ENCODE assay signal across 19 cellular contexts in genomic region chr15:56749982-56750381, GRCh38. TPM values are rescaled to one million over a fixed set of nuclear protein-coding genes. Genes with fewer than 3 reads are reported as not detected.
DNase-seq lines count a peak whose midpoint lies in the region; ATAC-seq and TF ChIP-seq lines count a peak whose summit lies in the region.
"Had no signal": no experiment of that assay in that cellular context is flagged by ENCODE, and none has a peak within 500 bp of the region (broad histone marks: within the 10 kb centered on the region; RNA-seq: fewer than 3 reads in every experiment).

No MANE protein-coding gene starts in this region.

- dilution Hi-C loops in mammary epithelial cell (cut with HindIII; ENCODE audit: low sequenced_read_pairs), result no loop called here

- H3K4me3 ChIP-seq in mammary epithelial cell (replicated peaks in 1 of 3; ENCODE audit: insufficient read depth in 1 of 3, low read depth in 2 of 3, low read length in 3 of 3) (no peak overlapping the region), adipocyte (ENCODE audit: low read length) (no peak overlapping the region), fibroblast of the aortic adventitia (ENCODE audit: low read depth, low read length) (no peak overlapping the region), gastrocnemius medialis (no peak overlapping the region), A673 (ENCODE audit: low read depth, low read length, poor library complexity, severe bottlenecking) (no peak overlapping the region)

- H3K27ac ChIP-seq in mammary epithelial cell (ENCODE audit: insufficient read depth, low read depth, low read length) (no peak overlapping the region), gastrocnemius medialis (no peak overlapping the region), A673 (ENCODE audit: low read depth, low read length, poor library complexity, severe bottlenecking) (no peak overlapping the region)

- TF ChIP-seq POLR2A in gastrocnemius medialis (IDR thresholded peaks at IDR 0.05), result no peak

- no peaks in the 10 kb centered on the region for H4K20me1 ChIP-seq in mammary epithelial cell (ENCODE audit: insufficient read depth, low read length)

- no peaks in the 10 kb centered on the region for H3K79me2 ChIP-seq in mammary epithelial cell (ENCODE audit: insufficient read depth, low read length)

- no peaks in the 10 kb centered on the region for H3K4me1 Mint-ChIP-seq in MCF 10A (ENCODE audit: insufficient read depth, unreplicated experiment)
- H3K4me1 Mint-ChIP-seq: CD4-positive, alpha-beta memory T cell had no signal

- no peaks in the 10 kb centered on the region for H3K9me3 Mint-ChIP-seq in MCF 10A (ENCODE audit: unreplicated experiment)
- H3K9me3 Mint-ChIP-seq: CD4-positive, alpha-beta memory T cell had no signal

- H3K4me1 ChIP-seq in mammary epithelial cell (ENCODE audit: insufficient read depth, low read length) (no peaks in the 10 kb centered on the region), adipocyte (ENCODE audit: control insufficient read depth, insufficient read depth, low read length) (peaks cover 76% of the 10 kb centered on the region), gastrocnemius medialis (no peaks in the 10 kb centered on the region), A673 (ENCODE audit: insufficient read depth, low read length, poor library complexity, severe bottlenecking) (peaks cover 3% of the 10 kb centered on the region)

- intact Hi-C loops in MCF 10A (cut with micrococcal nuclease), result no loop called here
- intact Hi-C loops in mammary epithelial cell (cut with micrococcal nuclease), result no loop called here
- intact Hi-C loops in gastrocnemius medialis (cut with DNase I; ENCODE audit: low total_unique reads), result no loop called here
- intact Hi-C loops in A673 (cut with micrococcal nuclease; ENCODE audit: unreplicated experiment), result no loop called here

- DNase-seq in MCF 10A (ENCODE audit: unreplicated experiment) (peak; percentile 21), mammary epithelial cell (no peak), adipocyte (ENCODE audit: low read depth) (peak; percentile 87), fibroblast of the aortic adventitia (ENCODE audit: low read depth) (peak; percentile 76), gastrocnemius medialis (no peak), A673 (ENCODE audit: low spot score) (no peak)
- DNase-seq: 8988T; CD4-positive, alpha-beta memory T cell; DMS79 treated with DMSO at 0.1 percent for 48 hours; GDM1; Kasumi-1; NCI-H1417; NCI-H1930; NCI-H2171; NCI-H446 treated with DMSO at 0.1 percent for 48 hours; NCI-H774; SHP77 had no signal

- CTCF ChIA-PET in MCF 10A (lab: Yijun Ruan, JAX) (no interaction called here), mammary epithelial cell (lab: Charles Lee; ENCODE audit: low non-redundant PET) (no interaction called here), A673 (lab: Charles Lee) (no interaction called here)

- in situ Hi-C loops in mammary epithelial cell (cut with MboI; ENCODE audit: low sequenced_read_pairs in 2 of 2), result no loop called here
- in situ Hi-C loops in gastrocnemius medialis (cut with MboI; ENCODE audit: low sequenced_read_pairs in 4 of 4), result no loop called here

- H3K27me3 ChIP-seq in mammary epithelial cell (ENCODE audit: insufficient read depth, low read length), result no peaks in the 10 kb centered on the region
- H3K27me3 ChIP-seq in adipocyte (replicated peaks; ENCODE audit: control insufficient read depth, insufficient read depth, low read length), result no peaks in the 10 kb centered on the region
- H3K27me3 ChIP-seq in gastrocnemius medialis, result no peaks in the 10 kb centered on the region
- no peaks in the 10 kb centered on the region for H3K27me3 ChIP-seq in A673 (replicated peaks; ENCODE audit: insufficient read depth, low read depth, low read length, poor library complexity)

- peaks cover 5% of the 10 kb centered on the region for H3K36me3 Mint-ChIP-seq in MCF 10A (ENCODE audit: insufficient read depth, unreplicated experiment)

- no peaks in the 10 kb centered on the region for H3K27me3 Mint-ChIP-seq in MCF 10A (ENCODE audit: insufficient read depth, unreplicated experiment)
- H3K27me3 Mint-ChIP-seq: CD4-positive, alpha-beta memory T cell had no signal

- H3K9ac ChIP-seq in mammary epithelial cell (ENCODE audit: insufficient read depth, low read length) (no peak overlapping the region), adipocyte (ENCODE audit: low read length) (peak overlapping the region; percentile 57)

- H3K27ac Mint-ChIP-seq in MCF 10A (ENCODE audit: low read depth, unreplicated experiment), result no peak overlapping the region
- H3K27ac Mint-ChIP-seq: CD4-positive, alpha-beta memory T cell had no signal

- H3K36me3 ChIP-seq in mammary epithelial cell (ENCODE audit: insufficient read depth, low read length) (no peaks in the 10 kb centered on the region), adipocyte (ENCODE audit: control insufficient read depth, insufficient read depth, low read length, severe bottlenecking) (no peaks in the 10 kb centered on the region), gastrocnemius medialis (no peaks in the 10 kb centered on the region), A673 (ENCODE audit: insufficient read depth, low read length, poor library complexity, severe bottlenecking) (no peaks in the 10 kb centered on the region)

- H3K9me3 ChIP-seq in mammary epithelial cell (replicated peaks; ENCODE audit: insufficient read depth, low read length) (no peaks in the 10 kb centered on the region), adipocyte (ENCODE audit: control insufficient read depth, low read length) (no peaks in the 10 kb centered on the region), gastrocnemius medialis (no peaks in the 10 kb centered on the region), A673 (ENCODE audit: low read depth, low read length, poor library complexity, severe bottlenecking) (no peaks in the 10 kb centered on the region)

- ATAC-seq in gastrocnemius medialis, result peak; percentile 27 to 42
- ATAC-seq in HG03097 (IDR thresholded peaks at IDR 0.05; ENCODE audit: low FRiP score, unreplicated experiment), result no peak
- no peak for ATAC-seq in HG03521 (IDR thresholded peaks at IDR 0.05; ENCODE audit: unreplicated experiment)

- POLR2A ChIA-PET in MCF 10A (lab: Yijun Ruan, JAX) (no interaction called here), A673 (lab: Charles Lee; ENCODE audit: low non-redundant PET) (no interaction called here)

- TF ChIP-seq CTCF in MCF 10A (IDR thresholded peaks at IDR 0.05; ENCODE audit: unreplicated experiment), result no peak
- TF ChIP-seq CTCF in mammary epithelial cell (conservative IDR thresholded peaks at IDR 0.05 in 1 of 2, IDR thresholded peaks at IDR 0.05 in 1 of 2; ENCODE audit: extremely low read depth in 1 of 2, insufficient read depth in 1 of 2, low read depth in 1 of 2, low read length in 2 of 2), result no peak
- TF ChIP-seq CTCF in fibroblast of the aortic adventitia (IDR thresholded peaks at IDR 0.05; ENCODE audit: insufficient read depth, low read length), result no peak
- TF ChIP-seq CTCF in gastrocnemius medialis (IDR thresholded peaks at IDR 0.05 in 4 of 5, conservative IDR thresholded peaks at IDR 0.05 in 1 of 5), result no peak
- no peak for TF ChIP-seq CTCF in A673 (conservative IDR thresholded peaks at IDR 0.05; ENCODE audit: low read depth, low read length)

- no peak overlapping the region for H2AFZ ChIP-seq in mammary epithelial cell (ENCODE audit: low read depth, low read length)

- no peak overlapping the region for H3K4me3 Mint-ChIP-seq in MCF 10A (ENCODE audit: unreplicated experiment)
- H3K4me3 Mint-ChIP-seq: CD4-positive, alpha-beta memory T cell had no signal

- 6% methylated on average over 1 of the region's 1 CpG for WGBS in mammary epithelial cell (ENCODE audit: low coverage, missing lambda C conversion rate)

- BruUV-seq in MCF 10A (replicated peaks; lab: Mats Ljungman, UMichigan) (no TSS peak), mammary epithelial cell (replicated peaks; lab: Mats Ljungman, UMichigan) (no TSS peak), A673 (replicated peaks; lab: Mats Ljungman, UMichigan) (no TSS peak)

- H3K4me2 ChIP-seq in mammary epithelial cell (ENCODE audit: insufficient read depth, low read depth, low read length), result no peak overlapping the region

RNA-seq across cellular contexts. Expression of gene ZNF280D, which starts 16.7 kb away (rescaled TPM):
- 30.5 and 30.8 TPM in 2 replicates for total RNA-seq in MCF 10A (2022)
- total RNA-seq in mammary epithelial cell, result 10 to 100 TPM; 24.1 to 25.7 TPM
- polyA plus RNA-seq in mammary epithelial cell, result 2.4 TPM
- 3.9 TPM for polyA minus RNA-seq in mammary epithelial cell
- 30.9 and 55.3 TPM in 2 replicates for total RNA-seq in fibroblast of the aortic adventitia (ENCODE audit: low replicate concordance)
- total RNA-seq in gastrocnemius medialis, result 10 to 100 TPM; 19.9 to 45.5 (median 23.4) TPM
- 42.9 and 44.1 TPM in 2 replicates for total RNA-seq in A673 (2021)

Comparison
In these comparisons a context has a peak if more than half of its experiments do, and no peak if none do; other contexts are left out.
1. DNase-seq: peak in MCF 10A (single experiment), adipocyte (single experiment) and fibroblast of the aortic adventitia (single experiment); none in mammary epithelial cell (single experiment), gastrocnemius medialis (0 of 2) and A673 (single experiment).
2. ATAC-seq: peak in gastrocnemius medialis (2 of 2); none in HG03097 (single experiment) and HG03521 (single experiment).